12 cellular contexts compared by ENCODE assay signal in genomic region chr21:41142051-41142795, GRCh38. TPM values are rescaled to one million over a fixed set of nuclear protein-coding genes. Genes with fewer than 3 reads are reported as not detected.
A peak's percentile ranks its signal among the peaks of the same experiment; 100 is the strongest.
DNase-seq lines count a peak whose midpoint lies in the region; ATAC-seq and TF ChIP-seq lines count a peak whose summit lies in the region.
"Had no signal": no experiment of that assay in that cellular context is flagged by ENCODE, and none has a peak within 500 bp of the region (broad histone marks: within the 10 kb centered on the region; RNA-seq: fewer than 3 reads in every experiment).

No MANE protein-coding gene starts in this region.

- no peak overlapping the region for H3K4me3 ChIP-seq in ovary

- H3K27ac ChIP-seq in ovary = no peak overlapping the region
- H3K27ac ChIP-seq: VCaP had no signal

- no peaks in the 10 kb centered on the region for H3K36me3 ChIP-seq in ovary

- 14 to 21% (median 15%) methylated on average over 15 of the region's 15 CpGs for WGBS in ovary, 3 donors

- no peaks in the 10 kb centered on the region for H3K27me3 ChIP-seq in ovary

- peak; percentile 89 for DNase-seq in AG08395 (ENCODE audit: low spot score)
- peak; percentile 50 for DNase-seq in NCI-H1092 treated with DMSO at 0.1 percent for 48 hours (lab: John Stamatoyannopoulos, UW)
- DNase-seq in cerebellum (ENCODE audit: low spot score) = peak; percentile 19
- no peak for DNase-seq in mesothelial cell of epicardium (ENCODE audit: low spot score in 2 of 2, unreplicated experiment in 2 of 2)
- DNase-seq in Calu3 = no peak
- no peak for DNase-seq in activated naive CD4-positive, alpha-beta T cell treated with anti-CD3 and anti-CD28 coated beads for 36 hours
- DNase-seq in ovary = no peak
- DNase-seq: Karpas-422; naive B cell; stimulated activated naive CD4-positive, alpha-beta T cell had no signal

- TF ChIP-seq CTCF in mesothelial cell of epicardium (IDR thresholded peaks at IDR 0.05; ENCODE audit: unreplicated experiment) (no peak), Calu3 (IDR thresholded peaks at IDR 0.05; ENCODE audit: unreplicated experiment) (no peak), ovary (IDR thresholded peaks at IDR 0.05) (no peak)

- no peaks in the 10 kb centered on the region for H3K9me3 ChIP-seq in ovary

- no peak for ATAC-seq in HG02840 (IDR thresholded peaks at IDR 0.05; ENCODE audit: low FRiP score, unreplicated experiment)

- H3K27me3 Mint-ChIP-seq in mesothelial cell of epicardium (ENCODE audit: low read depth) (peaks cover 6% of the 10 kb centered on the region), Calu3 (ENCODE audit: unreplicated experiment) (peaks cover 17% of the 10 kb centered on the region)
- peaks cover 8% of the 10 kb centered on the region for H3K27me3 Mint-ChIP-seq in activated naive CD4-positive, alpha-beta T cell treated with anti-CD3 and anti-CD28 coated beads for 36 hours (ENCODE audit: low read depth)

- no peaks in the 10 kb centered on the region for H3K9me3 Mint-ChIP-seq in mesothelial cell of epicardium
- H3K9me3 Mint-ChIP-seq in Calu3 (ENCODE audit: low read depth, unreplicated experiment) = no peaks in the 10 kb centered on the region
- H3K9me3 Mint-ChIP-seq in activated naive CD4-positive, alpha-beta T cell treated with anti-CD3 and anti-CD28 coated beads for 36 hours = no peaks in the 10 kb centered on the region
- H3K9me3 Mint-ChIP-seq: naive B cell had no signal

- H3K36me3 Mint-ChIP-seq in mesothelial cell of epicardium = no peaks in the 10 kb centered on the region
- no peaks in the 10 kb centered on the region for H3K36me3 Mint-ChIP-seq in Calu3 (ENCODE audit: insufficient read depth, unreplicated experiment)
- H3K36me3 Mint-ChIP-seq in activated naive CD4-positive, alpha-beta T cell treated with anti-CD3 and anti-CD28 coated beads for 36 hours (ENCODE audit: low read depth) = no peaks in the 10 kb centered on the region
- H3K36me3 Mint-ChIP-seq: naive B cell had no signal

- CTCF ChIA-PET in Calu3 (lab: Charles Lee) = no interaction called here
- CTCF ChIA-PET in activated naive CD4-positive, alpha-beta T cell treated with anti-CD3 and anti-CD28 coated beads for 36 hours (lab: Charles Lee) = no interaction called here

- BruUV-seq in Calu3 (replicated peaks; lab: Mats Ljungman, UMichigan) = no TSS peak

- intact Hi-C loops in Calu3 (cut with micrococcal nuclease; ENCODE audit: unreplicated experiment) = no loop called here
- intact Hi-C loops in activated naive CD4-positive, alpha-beta T cell treated with anti-CD3 and anti-CD28 coated beads for 36 hours (cut with micrococcal nuclease) = no loop called here
- intact Hi-C loops in ovary (cut with DNase I) = no loop called here

- no peak overlapping the region for H3K4me3 Mint-ChIP-seq in mesothelial cell of epicardium
- no peak overlapping the region for H3K4me3 Mint-ChIP-seq in Calu3 (ENCODE audit: low read depth, unreplicated experiment)
- H3K4me3 Mint-ChIP-seq in activated naive CD4-positive, alpha-beta T cell treated with anti-CD3 and anti-CD28 coated beads for 36 hours = no peak overlapping the region
- H3K4me3 Mint-ChIP-seq: naive B cell had no signal

- H3K27ac Mint-ChIP-seq in mesothelial cell of epicardium = peak overlapping the region; percentile 53
- no peak overlapping the region for H3K27ac Mint-ChIP-seq in Calu3 (ENCODE audit: unreplicated experiment)
- no peak overlapping the region for H3K27ac Mint-ChIP-seq in activated naive CD4-positive, alpha-beta T cell treated with anti-CD3 and anti-CD28 coated beads for 36 hours
- H3K27ac Mint-ChIP-seq: naive B cell had no signal

- H3K4me1 ChIP-seq in ovary (ENCODE audit: insufficient read depth) = no peaks in the 10 kb centered on the region

- TF ChIP-seq POLR2A in ovary (IDR thresholded peaks at IDR 0.05) = no peak

- H3K4me1 Mint-ChIP-seq in mesothelial cell of epicardium (peaks cover 17% of the 10 kb centered on the region), Calu3 (ENCODE audit: low read depth, unreplicated experiment) (peaks cover 16% of the 10 kb centered on the region)
- H3K4me1 Mint-ChIP-seq in activated naive CD4-positive, alpha-beta T cell treated with anti-CD3 and anti-CD28 coated beads for 36 hours (ENCODE audit: low read depth) = no peaks in the 10 kb centered on the region

- no peak for TF ChIP-seq EP300 in ovary (IDR thresholded peaks at IDR 0.05)

RNA-seq across cellular contexts. Expression of gene BACE2, which starts 25.7 kb away (rescaled TPM):
- total RNA-seq in cerebellum = 6.0 TPM
- total RNA-seq in mesothelial cell of epicardium = 29.8 to 31.3 TPM (median 30.6 TPM) in 3 replicates
- total RNA-seq in Calu3 (2022) = 52.3 and 59.0 TPM in 2 replicates
- total RNA-seq in activated naive CD4-positive, alpha-beta T cell treated with anti-CD3 and anti-CD28 coated beads for 36 hours = under 1 TPM; 0.17 to 0.89 TPM
- 10 to 100 TPM; 11.4 to 48.6 (median 24.4) TPM for total RNA-seq in ovary
- 10 to 100 TPM; 16.4 to 75.6 TPM for polyA plus RNA-seq in ovary

Comparison
In these comparisons a context has a peak if more than half of its experiments do, and no peak if none do; other contexts are left out.
1. DNase-seq: peak in AG08395 (single experiment), NCI-H1092 treated with DMSO at 0.1 percent for 48 hours (single experiment) and cerebellum (single experiment); none in mesothelial cell of epicardium (0 of 2), Calu3 (single experiment), activated naive CD4-positive, alpha-beta T cell treated with anti-CD3 and anti-CD28 coated beads for 36 hours (single experiment) and ovary (0 of 5).